ENCODE assay signal across 8 cellular contexts in the genomic region with DNA sequence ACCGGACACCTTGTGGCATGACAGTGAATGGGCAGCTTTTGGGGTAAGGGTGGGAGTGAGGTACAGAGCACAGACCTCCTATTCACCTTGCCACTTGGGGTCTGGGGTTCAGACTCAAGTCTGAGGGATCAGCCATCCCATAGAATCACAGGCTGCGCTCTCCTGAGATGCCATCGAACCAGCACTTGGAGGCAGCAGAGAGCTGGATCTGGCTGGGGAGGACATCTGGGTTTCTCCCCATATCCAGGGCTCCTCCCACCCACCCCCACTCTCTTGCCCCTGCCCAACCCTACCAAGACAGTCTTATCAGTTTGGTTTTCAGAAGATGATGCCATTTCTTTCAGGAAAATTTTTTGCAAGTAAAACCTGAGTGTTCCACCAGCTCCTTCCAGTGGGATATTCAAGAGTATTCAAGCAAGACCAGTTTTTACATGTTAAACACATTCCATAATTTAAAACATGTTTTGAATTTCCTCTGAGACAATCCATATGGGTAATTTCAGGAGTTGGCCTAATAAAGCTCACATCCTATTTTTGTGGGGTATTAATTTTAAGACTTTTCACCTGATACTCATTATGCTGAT. TPM values are rescaled to one million over a fixed set of nuclear protein-coding genes. Genes with fewer than 3 reads are reported as not detected.
DNase-seq lines count a peak whose midpoint lies in the region; ATAC-seq, FAIRE-seq and TF ChIP-seq lines count a peak whose summit lies in the region.

No MANE protein-coding gene starts in this region.

- ATAC-seq in GM21515 (IDR thresholded peaks at IDR 0.05; ENCODE audit: unreplicated experiment): no peak

- FAIRE-seq in GM12891 (lab: Jason Lieb, UNC): peak; percentile 97

- no peaks in the 10 kb centered on the region for H3K4me1 ChIP-seq in prostate gland (replicated peaks)

- CTCF ChIA-PET in activated naive CD4-positive, alpha-beta T cell treated with anti-CD3 and anti-CD28 coated beads for 36 hours (lab: Charles Lee): interaction anchor here (0.6 to 6.1 kb wide), 10 partner anchors 21 to 151 kb away, joined by 3 to 60 read pairs (median 4); no protein-coding TSS in a partner anchor

- H3K27me3 Mint-ChIP-seq in activated naive CD4-positive, alpha-beta T cell treated with anti-CD3 and anti-CD28 coated beads for 36 hours (ENCODE audit: low read depth): no peaks in the 10 kb centered on the region

- intact Hi-C loops in activated naive CD4-positive, alpha-beta T cell treated with anti-CD3 and anti-CD28 coated beads for 36 hours (cut with micrococcal nuclease): loop anchor here (1.0 to 2.0 kb wide), 4 partner anchors 38 to 152 kb away; no protein-coding TSS in a partner anchor
- intact Hi-C loops in prostate gland (cut with DNase I): loop anchor here (1.0 kb wide), 1 partner anchor 38 kb away; no protein-coding TSS in a partner anchor

- H3K27ac Mint-ChIP-seq in activated naive CD4-positive, alpha-beta T cell treated with anti-CD3 and anti-CD28 coated beads for 36 hours: no peak overlapping the region

- H3K27ac ChIP-seq in prostate gland: no peak overlapping the region

- peak; percentile 91 for DNase-seq in Ammon's horn (ENCODE audit: low spot score)
- peak; percentile 63 for DNase-seq in GM12891 (ENCODE audit: insufficient read length, low spot score)
- peak; percentile 47 for DNase-seq in NCI-H226
- peak; percentile 74 for DNase-seq in activated naive CD4-positive, alpha-beta T cell treated with anti-CD3 and anti-CD28 coated beads for 36 hours
- peak; percentile 64 for DNase-seq in glomerular visceral epithelial cell (ENCODE audit: extremely low spot score)
- no peak for DNase-seq in prostate gland (ENCODE audit: low spot score)
- no peak for DNase-seq in cerebellar nuclear complex (lab: John Stamatoyannopoulos, UW)

- no peaks in the 10 kb centered on the region for H3K27me3 ChIP-seq in prostate gland (replicated peaks; ENCODE audit: insufficient read depth)

- H3K36me3 ChIP-seq in prostate gland: no peaks in the 10 kb centered on the region

- 15% methylated on average over 3 of the region's 3 CpGs for WGBS in prostate gland

- TF ChIP-seq CTCF in prostate gland (IDR thresholded peaks at IDR 0.05): peak in 3 of 4 experiments; percentile 25 to 53 (median 28)

- H3K36me3 Mint-ChIP-seq in activated naive CD4-positive, alpha-beta T cell treated with anti-CD3 and anti-CD28 coated beads for 36 hours (ENCODE audit: low read depth): no peaks in the 10 kb centered on the region

- peaks cover 2% of the 10 kb centered on the region for H3K4me1 Mint-ChIP-seq in activated naive CD4-positive, alpha-beta T cell treated with anti-CD3 and anti-CD28 coated beads for 36 hours (ENCODE audit: low read depth)

- no peaks in the 10 kb centered on the region for H3K9me3 ChIP-seq in prostate gland

- H3K4me3 ChIP-seq in prostate gland: no peak overlapping the region

- H3K4me3 Mint-ChIP-seq in activated naive CD4-positive, alpha-beta T cell treated with anti-CD3 and anti-CD28 coated beads for 36 hours: no peak overlapping the region

- H3K9me3 Mint-ChIP-seq in activated naive CD4-positive, alpha-beta T cell treated with anti-CD3 and anti-CD28 coated beads for 36 hours: no peaks in the 10 kb centered on the region

- no peak for TF ChIP-seq POLR2A in GM12891 (IDR thresholded peaks at IDR 0.05; ENCODE audit: low read depth, low read length)
- no peak for TF ChIP-seq POLR2A in prostate gland (IDR thresholded peaks at IDR 0.05)

TF ChIP-seq in GM12891, 5 proteins besides CTCF, POLR2A, EP300 and RAD21:
- TF ChIP-seq SPI1 (IDR thresholded peaks at IDR 0.05; ENCODE audit: low read depth, low read length) (no peak), POLR2AphosphoS5 (IDR thresholded peaks at IDR 0.05; ENCODE audit: low read depth, low read length) (no peak), PAX5 (IDR thresholded peaks at IDR 0.05; ENCODE audit: insufficient read depth, low read length, severe bottlenecking) (no peak), TAF1 (IDR thresholded peaks at IDR 0.05; ENCODE audit: low read depth, low read length) (no peak), POU2F2 (IDR thresholded peaks at IDR 0.05; ENCODE audit: low read depth, low read length) (no peak)

RNA-seq across cellular contexts. Expression of a gene that starts 29.2 kb away (rescaled TPM):
- not detected for polyA plus RNA-seq in GM12891 (2012; ENCODE audit: low read depth, missing spikeins)
- total RNA-seq in activated naive CD4-positive, alpha-beta T cell treated with anti-CD3 and anti-CD28 coated beads for 36 hours: not detected
- 10 to 100 TPM in 1 of 2 donors, not detected in 1; 10.6 TPM for total RNA-seq in prostate gland

RNA-seq across cellular contexts. Expression of a gene that starts 33.2 kb away (rescaled TPM):
- polyA plus RNA-seq in GM12891 (2012; ENCODE audit: low read depth, missing spikeins): 0.31 TPM
- not detected for total RNA-seq in activated naive CD4-positive, alpha-beta T cell treated with anti-CD3 and anti-CD28 coated beads for 36 hours
- 1 to 10 TPM; 1.1 to 4.3 TPM for total RNA-seq in prostate gland

Comparison
In these comparisons a context has a peak if more than half of its experiments do, and no peak if none do; other contexts are left out.
1. DNase-seq: peak in Ammon's horn (single experiment), GM12891 (single experiment), NCI-H226 (single experiment), activated naive CD4-positive, alpha-beta T cell treated with anti-CD3 and anti-CD28 coated beads for 36 hours (single experiment) and glomerular visceral epithelial cell (single experiment); none in prostate gland (single experiment) and cerebellar nuclear complex (0 of 2).